ENCODE assay signal across 8 cellular contexts in the genomic region with DNA sequence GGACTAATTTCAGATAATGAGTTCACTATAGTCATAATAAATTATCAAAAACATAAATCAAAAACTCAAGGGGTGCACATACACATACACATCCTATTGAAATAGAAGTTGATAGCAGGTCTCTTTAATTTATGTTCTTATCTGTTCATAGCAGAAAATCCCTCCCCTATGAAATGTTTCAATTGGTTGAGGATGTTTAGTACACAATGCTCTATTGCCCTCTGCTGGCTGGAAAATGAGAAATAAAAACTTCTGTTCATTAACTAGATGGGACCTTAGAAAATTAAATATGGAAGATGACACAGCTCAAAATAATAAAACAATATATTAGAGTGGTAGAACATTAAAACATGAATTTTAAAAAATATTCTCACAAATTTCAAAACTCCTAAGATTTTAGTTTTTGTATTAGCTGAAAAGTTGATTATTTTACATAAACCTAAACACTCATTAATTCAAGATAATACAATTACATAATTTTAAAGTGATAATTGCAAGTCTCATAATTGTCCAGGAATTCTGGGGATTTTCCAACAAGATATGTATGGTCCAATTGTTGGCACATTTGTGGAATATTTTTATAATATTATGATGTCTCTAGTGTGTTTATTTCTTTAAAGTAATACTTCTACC.
DNase-seq lines count a peak whose midpoint lies in the region; ATAC-seq and TF ChIP-seq lines count a peak whose summit lies in the region.

No MANE protein-coding gene starts in this region.

- no peaks in the 10 kb centered on the region for H3K79me1 ChIP-seq in mesendoderm (ENCODE audit: low read length)

- no peak overlapping the region for H4K5ac ChIP-seq in mesendoderm (ENCODE audit: low read length)

- peak; percentile 33 for TF ChIP-seq CTCF in GM12865 (IDR thresholded peaks at IDR 0.05; ENCODE audit: insufficient read depth, low read depth, low read length, missing control alignments)
- peak; percentile 55 to 63 for TF ChIP-seq CTCF in mammary epithelial cell (conservative IDR thresholded peaks at IDR 0.05 in 1 of 2, IDR thresholded peaks at IDR 0.05 in 1 of 2; ENCODE audit: extremely low read depth in 1 of 2, insufficient read depth in 1 of 2, low read depth in 1 of 2, low read length in 2 of 2)

- H2AK5ac ChIP-seq in mesendoderm (ENCODE audit: low read length): no peak overlapping the region

- CTCF ChIA-PET in mammary epithelial cell (lab: Charles Lee; ENCODE audit: low non-redundant PET): no interaction called here

- dilution Hi-C loops in mammary epithelial cell (cut with HindIII; ENCODE audit: low sequenced_read_pairs): no loop called here

- H4K20me1 ChIP-seq in mammary epithelial cell (ENCODE audit: insufficient read depth, low read length): no peaks in the 10 kb centered on the region

- intact Hi-C loops in mammary epithelial cell (cut with micrococcal nuclease): loop anchor here (1.0 to 10.0 kb wide), 3 partner anchors 55 to 1998 kb away; no protein-coding TSS in a partner anchor

- H3K4me1 ChIP-seq in mammary epithelial cell (ENCODE audit: insufficient read depth, low read length) (no peaks in the 10 kb centered on the region), mesendoderm (ENCODE audit: control insufficient read depth, low read depth, low read length) (no peaks in the 10 kb centered on the region)

- no peak overlapping the region for H3K18ac ChIP-seq in mesendoderm (ENCODE audit: low read length)

- H2BK15ac ChIP-seq in mesendoderm (replicated peaks; ENCODE audit: low read depth): no peak overlapping the region

- no peak overlapping the region for H2BK5ac ChIP-seq in mesendoderm (ENCODE audit: low read length)

- in situ Hi-C loops in mammary epithelial cell (cut with MboI; ENCODE audit: low sequenced_read_pairs in 2 of 2): loop anchor here in 1 of 2 donors (10.0 kb wide), 1 partner anchor 368 kb away; no protein-coding TSS in a partner anchor

- H3K23ac ChIP-seq in mesendoderm (ENCODE audit: low read length): no peak overlapping the region

- H3K4me2 ChIP-seq in mammary epithelial cell (ENCODE audit: insufficient read depth, low read depth, low read length) (no peak overlapping the region), mesendoderm (ENCODE audit: low read length) (no peak overlapping the region)

- BruUV-seq in mammary epithelial cell (replicated peaks; lab: Mats Ljungman, UMichigan): no TSS peak

- no peak overlapping the region for H3K27ac Mint-ChIP-seq in T-helper 17 cell

- H3K4me1 Mint-ChIP-seq in T-helper 17 cell: no peaks in the 10 kb centered on the region

- no peak overlapping the region for H2AFZ ChIP-seq in mammary epithelial cell (ENCODE audit: low read depth, low read length)

- no peaks in the 10 kb centered on the region for H3K79me2 ChIP-seq in mammary epithelial cell (ENCODE audit: insufficient read depth, low read length)
- H3K79me2 ChIP-seq in mesendoderm (ENCODE audit: control insufficient read depth, insufficient read depth, low read length): no peaks in the 10 kb centered on the region

- H2BK120ac ChIP-seq in mesendoderm (ENCODE audit: low read depth, low read length): no peak overlapping the region

- no peak overlapping the region for H4K8ac ChIP-seq in mesendoderm (ENCODE audit: low read depth, low read length)

- H3K27me3 ChIP-seq in mammary epithelial cell (ENCODE audit: insufficient read depth, low read length) (no peaks in the 10 kb centered on the region), mesendoderm (ENCODE audit: insufficient read depth, low read length, poor library complexity) (no peaks in the 10 kb centered on the region)

- no peak overlapping the region for H3K4ac ChIP-seq in mesendoderm (ENCODE audit: low read depth, low read length)

- DNase-seq in GM12865 (ENCODE audit: low read depth): peak; percentile 62
- peak; percentile 45 for DNase-seq in NCI-H446 treated with DMSO at 0.1 percent for 48 hours (lab: John Stamatoyannopoulos, UW)
- DNase-seq in mammary epithelial cell: peak; percentile 35
- DNase-seq in mesendoderm: peak; percentile 47
- DNase-seq in T-helper 17 cell: no peak
- DNase-seq in activated CD4-positive, alpha-beta T cell treated with anti-CD3 and anti-CD28 coated beads, Interleukin-2, amount 50 U/mL, for 1 hour: no peak

- no peak overlapping the region for H3K4me3 ChIP-seq in GM12865 (ENCODE audit: low read depth, low read length)
- H3K4me3 ChIP-seq in mammary epithelial cell (replicated peaks in 1 of 3; ENCODE audit: insufficient read depth in 1 of 3, low read depth in 2 of 3, low read length in 3 of 3): no peak overlapping the region
- no peak overlapping the region for H3K4me3 ChIP-seq in mesendoderm (ENCODE audit: low read length)

- no peaks in the 10 kb centered on the region for H3K36me3 Mint-ChIP-seq in T-helper 17 cell (ENCODE audit: low read depth)

- no peaks in the 10 kb centered on the region for H3K9me3 ChIP-seq in mammary epithelial cell (replicated peaks; ENCODE audit: insufficient read depth, low read length)
- H3K9me3 ChIP-seq in T-helper 17 cell (ENCODE audit: control insufficient read depth, low read length, poor library complexity, severe bottlenecking): peaks cover 2% of the 10 kb centered on the region

- no peak overlapping the region for H3K56ac ChIP-seq in mesendoderm (ENCODE audit: low read length)

- no peak overlapping the region for H3K27ac ChIP-seq in mammary epithelial cell (ENCODE audit: insufficient read depth, low read depth, low read length)
- H3K27ac ChIP-seq in mesendoderm (ENCODE audit: low read depth, low read length): no peak overlapping the region

- no peaks in the 10 kb centered on the region for H3K27me3 Mint-ChIP-seq in T-helper 17 cell

- no peaks in the 10 kb centered on the region for H3K36me3 ChIP-seq in mammary epithelial cell (ENCODE audit: insufficient read depth, low read length)
- H3K36me3 ChIP-seq in mesendoderm (ENCODE audit: control insufficient read depth, insufficient read depth, low read length): no peaks in the 10 kb centered on the region

- H3K4me3 Mint-ChIP-seq in T-helper 17 cell: no peak overlapping the region

- H3K9ac ChIP-seq in mammary epithelial cell (ENCODE audit: insufficient read depth, low read length): no peak overlapping the region
- H3K9ac ChIP-seq in mesendoderm (ENCODE audit: low read length): no peak overlapping the region

- ATAC-seq in HG02798 (IDR thresholded peaks at IDR 0.05; ENCODE audit: poor library complexity, unreplicated experiment) (peak; percentile 49), GM21528 (IDR thresholded peaks at IDR 0.05; ENCODE audit: low FRiP score, unreplicated experiment) (no peak), T-helper 17 cell (no peak)

Comparison
In these comparisons a context has a peak if more than half of its experiments do, and no peak if none do; other contexts are left out.
1. DNase-seq: peak in GM12865 (single experiment), NCI-H446 treated with DMSO at 0.1 percent for 48 hours (single experiment), mammary epithelial cell (single experiment) and mesendoderm (single experiment); none in T-helper 17 cell (0 of 3) and activated CD4-positive, alpha-beta T cell treated with anti-CD3 and anti-CD28 coated beads, Interleukin-2, amount 50 U/mL, for 1 hour (single experiment).